In genomic region chr1:80403472-80403893, GRCh38 we compare ENCODE assay signal across 20 cellular contexts.
"Had no signal": no experiment of that assay in that cellular context is flagged by ENCODE, and none has a peak within 500 bp of the region (broad histone marks: within the 10 kb centered on the region; RNA-seq: fewer than 3 reads in every experiment).

No MANE protein-coding gene starts in this region.

- DNase-seq: cortex of kidney; dorsolateral prefrontal cortex; effector CD8-positive, alpha-beta T cell; gastrocnemius medialis; kidney; left cardiac atrium; mesendoderm; naive thymus-derived CD4-positive, alpha-beta T cell; nephron progenitor cell; right lobe of liver; stimulated activated CD4-positive, alpha-beta T cell treated with anti-CD3 and anti-CD28 coated beads, Interleukin-4, amount 100 ng/mL, for 1 hour; stimulated activated CD8-positive, alpha-beta memory T cell treated with anti-CD3 and anti-CD28 coated beads, Interleukin-4, amount 100 ng/mL, for 48 hours; stimulated activated naive CD8-positive, alpha-beta T cell treated with anti-CD3 and anti-CD28 coated beads, Interleukin-15, Interleukin-2, amounts not matched to agents 100 U/mL and 50 U/mL, for 24 hours; thyroid gland had no signal

- H3K4me1 ChIP-seq: esophagus muscularis mucosa, gastrocnemius medialis, parathyroid adenoma, prostate gland, right lobe of liver, suprapubic skin, thyroid gland had no signal

- H3K4me3 ChIP-seq: dorsolateral prefrontal cortex, esophagus muscularis mucosa, gastrocnemius medialis, prostate gland, right lobe of liver, suprapubic skin, thyroid gland had no signal

- H3K27ac ChIP-seq: dorsolateral prefrontal cortex, epithelial cell of prostate, esophagus muscularis mucosa, gastrocnemius medialis, parathyroid adenoma, prostate gland, right lobe of liver, suprapubic skin, thyroid gland had no signal

- H3K36me3 ChIP-seq: esophagus muscularis mucosa, gastrocnemius medialis, prostate gland, right lobe of liver, suprapubic skin, thyroid gland had no signal

- H2AFZ ChIP-seq: parathyroid adenoma had no signal

- H3K79me2 ChIP-seq: parathyroid adenoma had no signal

- H3K27me3 ChIP-seq: dorsolateral prefrontal cortex, esophagus muscularis mucosa, gastrocnemius medialis, right lobe of liver, suprapubic skin, thyroid gland had no signal

- ATAC-seq: gastrocnemius medialis; left cardiac atrium; naive thymus-derived CD4-positive, alpha-beta T cell; right lobe of liver; stimulated activated effector memory CD8-positive, alpha-beta T cell treated with anti-CD3 and anti-CD28 coated beads, Interleukin-12 subunit alpha, Interleukin-12 subunit beta, amount 100 ng/mL, for 72 hours; stimulated activated naive CD8-positive, alpha-beta T cell treated with anti-CD3 and anti-CD28 coated beads, Interleukin-15, Interleukin-2, amounts not matched to agents 100 U/mL and 50 U/mL, for 24 hours had no signal

- H3K9me3 ChIP-seq: esophagus muscularis mucosa, gastrocnemius medialis, prostate gland, right lobe of liver, suprapubic skin, thyroid gland had no signal

- H3K9ac ChIP-seq: parathyroid adenoma had no signal
